In the genomic region with DNA sequence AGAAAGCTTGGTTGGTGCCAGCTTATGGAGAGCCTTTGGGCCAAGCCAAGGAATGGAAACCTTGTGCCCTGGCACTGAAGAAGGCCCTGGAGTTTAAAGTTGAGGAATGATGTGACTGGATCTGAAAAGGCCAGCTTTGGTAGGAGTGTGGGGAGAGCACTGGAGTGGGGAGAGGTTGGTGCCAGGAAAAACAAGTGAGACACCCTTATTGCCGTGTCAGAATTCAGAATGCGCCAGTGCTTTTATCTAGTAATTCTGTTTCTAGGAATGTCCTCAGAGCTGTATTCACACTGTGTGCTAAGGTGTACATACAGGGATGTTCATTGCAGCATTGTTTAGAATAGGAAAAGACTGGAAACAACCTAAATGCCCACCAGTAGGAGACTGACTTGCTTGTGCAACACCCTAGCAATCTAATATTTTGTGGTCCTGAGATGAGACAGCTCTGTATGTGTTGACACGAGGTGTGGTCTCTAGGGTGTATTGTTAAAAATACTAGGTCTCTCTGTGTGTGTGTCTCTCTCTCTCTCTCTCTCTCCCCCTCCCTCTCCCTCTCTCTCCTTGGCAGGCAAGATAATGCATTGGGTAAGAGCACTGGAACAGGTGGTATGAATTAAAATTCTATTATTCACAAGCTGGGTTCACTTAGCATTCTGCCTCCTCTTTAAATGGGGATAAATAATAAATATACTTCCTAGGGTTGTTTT, we compare ENCODE assay signal across 18 cellular contexts.
DNase-seq lines count a peak whose midpoint lies in the region; ATAC-seq and TF ChIP-seq lines count a peak whose summit lies in the region.
"Had no signal": no experiment of that assay in that cellular context is flagged by ENCODE, and none has a peak within 500 bp of the region (broad histone marks: within the 10 kb centered on the region; RNA-seq: fewer than 3 reads in every experiment).

No MANE protein-coding gene starts in this region.

- DNase-seq in activated T-cell treated with anti-CD3 and anti-CD28 coated beads, Interleukin-2, amount 50 U/mL, for 72 hours = no peak
- DNase-seq in activated T-cell treated with anti-CD3 and anti-CD28 coated beads, Interleukin-2, amount 50 U/mL, for 1 hour = no peak
- peak; percentile 36 for DNase-seq in RPMI7951 (ENCODE audit: low read depth)
- DNase-seq in foreskin fibroblast = peak; percentile 78 to 90
- DNase-seq in stimulated activated effector memory CD8-positive, alpha-beta T cell treated with anti-CD3 and anti-CD28 coated beads, Interleukin-12 subunit alpha, Interleukin-12 subunit beta, amount 100 ng/mL, for 72 hours (ENCODE audit: low spot score in 2 of 2) = no peak
- no peak for DNase-seq in activated T-cell treated with anti-CD3 and anti-CD28 coated beads, Interleukin-2, amount 50 U/mL, for 48 hours
- DNase-seq: activated CD8-positive, alpha-beta T cell treated with anti-CD3 and anti-CD28 coated beads for 36 hours; CD8-positive, alpha-beta T cell; DMS79; effector memory CD4-positive, alpha-beta T cell; naive B cell; NCI-H1436; NCI-H345; stimulated activated naive CD4-positive, alpha-beta T cell; upper lobe of right lung had no signal

- no peak overlapping the region for H3K27ac Mint-ChIP-seq in activated T-cell treated with anti-CD3 and anti-CD28 coated beads, Interleukin-2, amount 50 U/mL, for 72 hours
- H3K27ac Mint-ChIP-seq in stimulated activated effector memory CD8-positive, alpha-beta T cell treated with anti-CD3 and anti-CD28 coated beads, Interleukin-12 subunit alpha, Interleukin-12 subunit beta, amount 100 ng/mL, for 72 hours = no peak overlapping the region
- H3K27ac Mint-ChIP-seq: activated CD8-positive, alpha-beta T cell treated with anti-CD3 and anti-CD28 coated beads for 36 hours; CD8-positive, alpha-beta T cell; naive B cell had no signal

- no peaks in the 10 kb centered on the region for H3K36me3 Mint-ChIP-seq in activated T-cell treated with anti-CD3 and anti-CD28 coated beads, Interleukin-2, amount 50 U/mL, for 72 hours (ENCODE audit: insufficient read depth in 2 of 2)
- H3K36me3 Mint-ChIP-seq in stimulated activated effector memory CD8-positive, alpha-beta T cell treated with anti-CD3 and anti-CD28 coated beads, Interleukin-12 subunit alpha, Interleukin-12 subunit beta, amount 100 ng/mL, for 72 hours = no peaks in the 10 kb centered on the region
- H3K36me3 Mint-ChIP-seq: CD8-positive, alpha-beta T cell; naive B cell had no signal

- no peaks in the 10 kb centered on the region for H3K27me3 Mint-ChIP-seq in activated T-cell treated with anti-CD3 and anti-CD28 coated beads, Interleukin-2, amount 50 U/mL, for 72 hours (ENCODE audit: low read depth)
- H3K27me3 Mint-ChIP-seq: activated CD8-positive, alpha-beta T cell treated with anti-CD3 and anti-CD28 coated beads for 36 hours had no signal

- H3K4me1 Mint-ChIP-seq in activated T-cell treated with anti-CD3 and anti-CD28 coated beads, Interleukin-2, amount 50 U/mL, for 72 hours (ENCODE audit: low read depth) = no peaks in the 10 kb centered on the region
- no peaks in the 10 kb centered on the region for H3K4me1 Mint-ChIP-seq in stimulated activated effector memory CD8-positive, alpha-beta T cell treated with anti-CD3 and anti-CD28 coated beads, Interleukin-12 subunit alpha, Interleukin-12 subunit beta, amount 100 ng/mL, for 72 hours
- H3K4me1 Mint-ChIP-seq: naive B cell had no signal

- TF ChIP-seq CTCF in foreskin fibroblast (IDR thresholded peaks at IDR 0.05; ENCODE audit: low read depth, low read length) = no peak

- H3K4me3 ChIP-seq in foreskin fibroblast (ENCODE audit: low read depth in 1 of 2, low read length in 2 of 2) = no peak overlapping the region
- H3K4me3 ChIP-seq: cardiac muscle cell, upper lobe of right lung had no signal

- ATAC-seq in activated T-cell treated with anti-CD3 and anti-CD28 coated beads, Interleukin-2, amount 50 U/mL, for 72 hours (replicated peaks in 1 of 2) = peak; percentile 20 to 70
- peak; percentile 30 for ATAC-seq in stimulated activated effector memory CD8-positive, alpha-beta T cell treated with anti-CD3 and anti-CD28 coated beads, Interleukin-12 subunit alpha, Interleukin-12 subunit beta, amount 100 ng/mL, for 72 hours
- no peak for ATAC-seq in GM18517 (IDR thresholded peaks at IDR 0.05; ENCODE audit: unreplicated experiment)
- no peak for ATAC-seq in HG02642 (IDR thresholded peaks at IDR 0.05; ENCODE audit: poor library complexity, unreplicated experiment)
- ATAC-seq: activated CD8-positive, alpha-beta T cell treated with anti-CD3 and anti-CD28 coated beads for 36 hours; CD8-positive, alpha-beta T cell; upper lobe of right lung had no signal

- H3K9me3 Mint-ChIP-seq in activated T-cell treated with anti-CD3 and anti-CD28 coated beads, Interleukin-2, amount 50 U/mL, for 72 hours = no peaks in the 10 kb centered on the region
- no peaks in the 10 kb centered on the region for H3K9me3 Mint-ChIP-seq in stimulated activated effector memory CD8-positive, alpha-beta T cell treated with anti-CD3 and anti-CD28 coated beads, Interleukin-12 subunit alpha, Interleukin-12 subunit beta, amount 100 ng/mL, for 72 hours
- H3K9me3 Mint-ChIP-seq: activated CD8-positive, alpha-beta T cell treated with anti-CD3 and anti-CD28 coated beads for 36 hours; CD8-positive, alpha-beta T cell; naive B cell had no signal

- no peak overlapping the region for H3K4me3 Mint-ChIP-seq in activated T-cell treated with anti-CD3 and anti-CD28 coated beads, Interleukin-2, amount 50 U/mL, for 72 hours
- no peak overlapping the region for H3K4me3 Mint-ChIP-seq in stimulated activated effector memory CD8-positive, alpha-beta T cell treated with anti-CD3 and anti-CD28 coated beads, Interleukin-12 subunit alpha, Interleukin-12 subunit beta, amount 100 ng/mL, for 72 hours
- H3K4me3 Mint-ChIP-seq: activated CD8-positive, alpha-beta T cell treated with anti-CD3 and anti-CD28 coated beads for 36 hours; CD8-positive, alpha-beta T cell; naive B cell had no signal

Comparison
In these comparisons a context has a peak if more than half of its experiments do, and no peak if none do; other contexts are left out.
1. ATAC-seq: peak in activated T-cell treated with anti-CD3 and anti-CD28 coated beads, Interleukin-2, amount 50 U/mL, for 72 hours (2 of 2) and stimulated activated effector memory CD8-positive, alpha-beta T cell treated with anti-CD3 and anti-CD28 coated beads, Interleukin-12 subunit alpha, Interleukin-12 subunit beta, amount 100 ng/mL, for 72 hours (single experiment); none in GM18517 (single experiment) and HG02642 (single experiment).
2. DNase-seq: peak in RPMI7951 (single experiment) and foreskin fibroblast (2 of 2); none in activated T-cell treated with anti-CD3 and anti-CD28 coated beads, Interleukin-2, amount 50 U/mL, for 72 hours (0 of 2), activated T-cell treated with anti-CD3 and anti-CD28 coated beads, Interleukin-2, amount 50 U/mL, for 1 hour (single experiment), stimulated activated effector memory CD8-positive, alpha-beta T cell treated with anti-CD3 and anti-CD28 coated beads, Interleukin-12 subunit alpha, Interleukin-12 subunit beta, amount 100 ng/mL, for 72 hours (0 of 2) and activated T-cell treated with anti-CD3 and anti-CD28 coated beads, Interleukin-2, amount 50 U/mL, for 48 hours (0 of 2).